11 cellular contexts compared by ENCODE assay signal in genomic region chr18:64886995-64887394, GRCh38.
"Had no signal": no experiment of that assay in that cellular context is flagged by ENCODE, and none has a peak within 500 bp of the region (broad histone marks: within the 10 kb centered on the region; RNA-seq: fewer than 3 reads in every experiment).

No MANE protein-coding gene starts in this region.

- H3K36me3 ChIP-seq: HAP-1 had no signal

- FAIRE-seq: H1, H54 had no signal

- H3K9ac ChIP-seq: GM23248 had no signal

- ATAC-seq: GM23338, HCT116 had no signal

- DNase-seq: GM23248, GOT3, H7, H9, HCEC 1CT, HFFc6 had no signal

- H3K4me1 ChIP-seq: HAP-1 had no signal

- H3K27ac ChIP-seq: GM23248 had no signal

- H3K4me3 ChIP-seq: GM23248, GM23338, HAP-1 had no signal

- H3K9me3 ChIP-seq: HAP-1 had no signal

- H3K4me2 ChIP-seq: GM23338 had no signal

- H2AFZ ChIP-seq: GM23248, GM23338 had no signal
